In genomic region chr20:3768342-3769130, GRCh38 we compare ENCODE assay signal across 8 cellular contexts.
DNase-seq lines count a peak whose midpoint lies in the region; ATAC-seq lines count a peak whose summit lies in the region.

No MANE protein-coding gene starts in this region.

- H3K36me3 Mint-ChIP-seq in central memory CD8-positive, alpha-beta T cell (ENCODE audit: insufficient read depth): peaks cover 13% of the 10 kb centered on the region

- H3K9me3 Mint-ChIP-seq in central memory CD8-positive, alpha-beta T cell: no peaks in the 10 kb centered on the region

- H3K27ac Mint-ChIP-seq in central memory CD8-positive, alpha-beta T cell (ENCODE audit: low read depth): peak overlapping the region; percentile 91

- peaks cover 30% of the 10 kb centered on the region for H3K4me1 Mint-ChIP-seq in central memory CD8-positive, alpha-beta T cell

- DNase-seq in NCI-H2107 treated with DMSO at 0.1 percent for 48 hours (lab: John Stamatoyannopoulos, UW; ENCODE audit: unreplicated experiment): peak; percentile 33
- no peak for DNase-seq in NCI-H2107 (lab: John Stamatoyannopoulos, UW)
- DNase-seq in NCI-H226: peak; percentile 46
- peak; percentile 66 for DNase-seq in activated CD4-positive, CD25-positive, alpha-beta regulatory T cell treated with anti-CD3 and anti-CD28 coated beads, Interleukin-2, amount 50 U/mL, for 16 hours (ENCODE audit: low read depth, low spot score)
- peak; percentile 70 to 83 for DNase-seq in central memory CD8-positive, alpha-beta T cell (ENCODE audit: low spot score in 2 of 2)
- peak; percentile 67 for DNase-seq in kidney glomerular epithelial cell (lab: John Stamatoyannopoulos, UW)
- peak; percentile 46 to 50 for DNase-seq in stimulated activated CD4-positive, alpha-beta T cell treated with anti-CD3 and anti-CD28 coated beads, Interleukin-1b, Interleukin-23, amount 100 ng/mL, for 1 hour (ENCODE audit: low read depth in 2 of 2)

- peak overlapping the region; percentile 76 for H3K4me3 Mint-ChIP-seq in central memory CD8-positive, alpha-beta T cell

- H3K27me3 Mint-ChIP-seq in central memory CD8-positive, alpha-beta T cell: no peaks in the 10 kb centered on the region

- peak; percentile 44 for ATAC-seq in HG03025 (IDR thresholded peaks at IDR 0.05; ENCODE audit: low FRiP score, unreplicated experiment)
- ATAC-seq in central memory CD8-positive, alpha-beta T cell (replicated peaks; ENCODE audit: extremely low read depth, poor library complexity, severe bottlenecking): peak; percentile 74
